ENCODE assay signal across 21 cellular contexts in the genomic region with DNA sequence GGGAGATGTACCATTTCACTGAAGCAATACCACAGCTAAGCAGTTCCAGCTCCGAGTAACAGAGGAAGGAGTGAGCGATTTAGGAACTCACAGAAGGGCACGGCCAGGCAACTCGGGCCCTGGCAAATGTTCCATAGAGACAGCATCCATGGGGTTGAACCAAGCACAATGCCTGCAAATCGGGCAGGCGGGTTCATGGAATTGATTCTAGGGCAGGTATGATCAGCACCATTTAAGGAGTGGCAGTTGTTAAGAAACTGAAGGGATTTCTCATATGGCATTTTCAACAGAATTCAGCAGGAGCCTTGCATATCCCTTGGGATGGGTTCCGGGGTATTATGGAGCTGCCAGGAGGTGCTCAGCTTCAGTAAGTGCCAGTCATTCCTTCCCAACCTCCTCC.
DNase-seq lines count a peak whose midpoint lies in the region; ATAC-seq and TF ChIP-seq lines count a peak whose summit lies in the region.
"Had no signal": no experiment of that assay in that cellular context is flagged by ENCODE, and none has a peak within 500 bp of the region (broad histone marks: within the 10 kb centered on the region; RNA-seq: fewer than 3 reads in every experiment).

No MANE protein-coding gene starts in this region.

- no peaks in the 10 kb centered on the region for H3K27me3 Mint-ChIP-seq in activated naive CD4-positive, alpha-beta T cell treated with anti-CD3 and anti-CD28 coated beads for 36 hours (ENCODE audit: low read depth)
- H3K27me3 Mint-ChIP-seq in activated naive CD8-positive, alpha-beta T cell, result no peaks in the 10 kb centered on the region

- H3K36me3 ChIP-seq in KOPT-K1 (ENCODE audit: insufficient read depth, low read length) (peaks cover 94% of the 10 kb centered on the region), heart right ventricle (peaks cover 0 to 42% (median 0%) of the 10 kb centered on the region in 9 donors)
- H3K36me3 ChIP-seq: thyroid gland had no signal

- no peak for ATAC-seq in stimulated activated effector memory CD8-positive, alpha-beta T cell treated with anti-CD3 and anti-CD28 coated beads, Interleukin-12 subunit alpha, Interleukin-12 subunit beta, amount 100 ng/mL, for 72 hours
- ATAC-seq in heart right ventricle (no peak), omental fat pad (ENCODE audit: low FRiP score) (no peak)
- ATAC-seq: HCT116, Panc1, psoas muscle had no signal

- peaks cover 77% of the 10 kb centered on the region for H3K36me3 Mint-ChIP-seq in activated naive CD4-positive, alpha-beta T cell treated with anti-CD3 and anti-CD28 coated beads for 36 hours (ENCODE audit: low read depth)
- H3K36me3 Mint-ChIP-seq in activated naive CD8-positive, alpha-beta T cell, result peaks cover 38% of the 10 kb centered on the region
- H3K36me3 Mint-ChIP-seq in stimulated activated effector memory CD8-positive, alpha-beta T cell treated with anti-CD3 and anti-CD28 coated beads, Interleukin-12 subunit alpha, Interleukin-12 subunit beta, amount 100 ng/mL, for 72 hours, result no peaks in the 10 kb centered on the region

- H3K4me3 Mint-ChIP-seq in activated naive CD4-positive, alpha-beta T cell treated with anti-CD3 and anti-CD28 coated beads for 36 hours, result no peak overlapping the region
- peak overlapping the region; percentile 25 for H3K4me3 Mint-ChIP-seq in activated naive CD8-positive, alpha-beta T cell
- H3K4me3 Mint-ChIP-seq in stimulated activated effector memory CD8-positive, alpha-beta T cell treated with anti-CD3 and anti-CD28 coated beads, Interleukin-12 subunit alpha, Interleukin-12 subunit beta, amount 100 ng/mL, for 72 hours, result peak overlapping the region; percentile 52

- peaks cover 5% of the 10 kb centered on the region for H3K9me3 ChIP-seq in KOPT-K1 (ENCODE audit: insufficient read depth, low read length, poor library complexity, severe bottlenecking)
- peaks cover 0 to 24% (median 8%) of the 10 kb centered on the region in 11 donors for H3K9me3 ChIP-seq in heart right ventricle
- H3K9me3 ChIP-seq: thyroid gland had no signal

- peaks cover 96% of the 10 kb centered on the region for H3K4me1 Mint-ChIP-seq in activated naive CD4-positive, alpha-beta T cell treated with anti-CD3 and anti-CD28 coated beads for 36 hours (ENCODE audit: low read depth)
- peaks cover 96% of the 10 kb centered on the region for H3K4me1 Mint-ChIP-seq in activated naive CD8-positive, alpha-beta T cell (ENCODE audit: low read depth)
- H3K4me1 Mint-ChIP-seq in stimulated activated effector memory CD8-positive, alpha-beta T cell treated with anti-CD3 and anti-CD28 coated beads, Interleukin-12 subunit alpha, Interleukin-12 subunit beta, amount 100 ng/mL, for 72 hours, result peaks cover 97% of the 10 kb centered on the region

- no peak for TF ChIP-seq CTCF in heart right ventricle (IDR thresholded peaks at IDR 0.05)
- TF ChIP-seq CTCF in omental fat pad (IDR thresholded peaks at IDR 0.05), result no peak

- H3K9me3 Mint-ChIP-seq in activated naive CD4-positive, alpha-beta T cell treated with anti-CD3 and anti-CD28 coated beads for 36 hours, result no peaks in the 10 kb centered on the region
- no peaks in the 10 kb centered on the region for H3K9me3 Mint-ChIP-seq in activated naive CD8-positive, alpha-beta T cell (ENCODE audit: low read depth)
- no peaks in the 10 kb centered on the region for H3K9me3 Mint-ChIP-seq in stimulated activated effector memory CD8-positive, alpha-beta T cell treated with anti-CD3 and anti-CD28 coated beads, Interleukin-12 subunit alpha, Interleukin-12 subunit beta, amount 100 ng/mL, for 72 hours

- intact Hi-C loops in activated naive CD4-positive, alpha-beta T cell treated with anti-CD3 and anti-CD28 coated beads for 36 hours (cut with micrococcal nuclease), result loop anchor here (1.0 to 5.0 kb wide), 8 partner anchors 22 to 752 kb away; no protein-coding TSS in a partner anchor
- intact Hi-C loops in heart right ventricle (cut with DNase I), result no loop called here

- CTCF ChIA-PET in activated naive CD4-positive, alpha-beta T cell treated with anti-CD3 and anti-CD28 coated beads for 36 hours (lab: Charles Lee), result interaction anchor here (0.7 to 18.5 kb wide), 15 partner anchors 9 to 278 kb away, joined by 3 to 264 read pairs (median 4); a partner anchor contains a TSS

- peak overlapping the region; percentile 95 for H3K27ac Mint-ChIP-seq in activated naive CD4-positive, alpha-beta T cell treated with anti-CD3 and anti-CD28 coated beads for 36 hours
- H3K27ac Mint-ChIP-seq in activated naive CD8-positive, alpha-beta T cell, result peak overlapping the region; percentile 99
- peak overlapping the region; percentile 97 for H3K27ac Mint-ChIP-seq in stimulated activated effector memory CD8-positive, alpha-beta T cell treated with anti-CD3 and anti-CD28 coated beads, Interleukin-12 subunit alpha, Interleukin-12 subunit beta, amount 100 ng/mL, for 72 hours

- H3K4me1 ChIP-seq in heart right ventricle, result no peaks in the 10 kb centered on the region
- H3K4me1 ChIP-seq: psoas muscle, thyroid gland had no signal

- H3K27ac ChIP-seq in KOPT-K1 (ENCODE audit: low read depth, low read length, poor library complexity, severe bottlenecking), result peak overlapping the region; percentile 48
- no peak overlapping the region for H3K27ac ChIP-seq in heart right ventricle
- H3K27ac ChIP-seq: psoas muscle, thyroid gland, VCaP had no signal

- no peak for DNase-seq in activated naive CD4-positive, alpha-beta T cell treated with anti-CD3 and anti-CD28 coated beads for 36 hours
- DNase-seq in activated naive CD4-positive, alpha-beta T cell treated with anti-CD3 and anti-CD28 coated beads, Interleukin-2, amount 50 U/mL, for 16 hours, result no peak
- DNase-seq in stimulated activated effector memory CD8-positive, alpha-beta T cell treated with anti-CD3 and anti-CD28 coated beads, Interleukin-12 subunit alpha, Interleukin-12 subunit beta, amount 100 ng/mL, for 72 hours (ENCODE audit: low spot score in 2 of 2), result no peak
- DNase-seq in hypothalamus (lab: John Stamatoyannopoulos, UW) (no peak), heart right ventricle (no peak), omental fat pad (ENCODE audit: low spot score) (no peak)
- DNase-seq: activated gamma-delta T cell; cerebellar nuclear complex; DMS79; hippocampal formation; NCI-H1436; NCI-H510A; psoas muscle; SIG-M5; stimulated activated CD4-positive, alpha-beta T cell treated with anti-CD3 and anti-CD28 coated beads, Interleukin-1b, Interleukin-23, amount 100 ng/mL, for 48 hours; thyroid gland had no signal

- 88 to 92% methylated on average over 7 of the region's 7 CpGs for WGBS in heart right ventricle, 2 donors

- H3K4me3 ChIP-seq in heart right ventricle, result no peak overlapping the region
- H3K4me3 ChIP-seq: psoas muscle, thyroid gland had no signal

- peaks cover 0 to 11% (median 0%) of the 10 kb centered on the region in 7 donors for H3K27me3 ChIP-seq in heart right ventricle
- H3K27me3 ChIP-seq: thyroid gland had no signal
